10 cellular contexts compared by ENCODE assay signal in genomic region chr1:68503085-68503484, GRCh38. TPM values are rescaled to one million over a fixed set of nuclear protein-coding genes. Genes with fewer than 3 reads are reported as not detected.
"Had no signal": no experiment of that assay in that cellular context is flagged by ENCODE, and none has a peak within 500 bp of the region (broad histone marks: within the 10 kb centered on the region; RNA-seq: fewer than 3 reads in every experiment).

No MANE protein-coding gene starts in this region.

- H3K4me2 ChIP-seq: KMS-11 had no signal

- H3K9ac ChIP-seq: KMS-11 had no signal

- ATAC-seq: HepG2 had no signal

- H3K4me3 Mint-ChIP-seq: IgD-negative memory B cell had no signal

- DNase-seq: IMR-90, KBM-7, KG1 had no signal

- H3K27ac Mint-ChIP-seq: IgD-negative memory B cell had no signal

- H3K4me1 Mint-ChIP-seq: IgD-negative memory B cell had no signal

- FAIRE-seq: HepG2, HTR-8/SVneo had no signal

- H3K36me3 Mint-ChIP-seq: IgD-negative memory B cell had no signal

- H3K27ac ChIP-seq: HL-60, KMS-11 had no signal

RNA-seq across cellular contexts. Expression of gene RPE65, which starts 53.3 kb away (rescaled TPM):
- total RNA-seq: HepG2, HT-29, HT1080 had no signal
- polyA plus RNA-seq: HepG2, IgD-negative memory B cell, IMR-90 had no signal
